In the genomic region with DNA sequence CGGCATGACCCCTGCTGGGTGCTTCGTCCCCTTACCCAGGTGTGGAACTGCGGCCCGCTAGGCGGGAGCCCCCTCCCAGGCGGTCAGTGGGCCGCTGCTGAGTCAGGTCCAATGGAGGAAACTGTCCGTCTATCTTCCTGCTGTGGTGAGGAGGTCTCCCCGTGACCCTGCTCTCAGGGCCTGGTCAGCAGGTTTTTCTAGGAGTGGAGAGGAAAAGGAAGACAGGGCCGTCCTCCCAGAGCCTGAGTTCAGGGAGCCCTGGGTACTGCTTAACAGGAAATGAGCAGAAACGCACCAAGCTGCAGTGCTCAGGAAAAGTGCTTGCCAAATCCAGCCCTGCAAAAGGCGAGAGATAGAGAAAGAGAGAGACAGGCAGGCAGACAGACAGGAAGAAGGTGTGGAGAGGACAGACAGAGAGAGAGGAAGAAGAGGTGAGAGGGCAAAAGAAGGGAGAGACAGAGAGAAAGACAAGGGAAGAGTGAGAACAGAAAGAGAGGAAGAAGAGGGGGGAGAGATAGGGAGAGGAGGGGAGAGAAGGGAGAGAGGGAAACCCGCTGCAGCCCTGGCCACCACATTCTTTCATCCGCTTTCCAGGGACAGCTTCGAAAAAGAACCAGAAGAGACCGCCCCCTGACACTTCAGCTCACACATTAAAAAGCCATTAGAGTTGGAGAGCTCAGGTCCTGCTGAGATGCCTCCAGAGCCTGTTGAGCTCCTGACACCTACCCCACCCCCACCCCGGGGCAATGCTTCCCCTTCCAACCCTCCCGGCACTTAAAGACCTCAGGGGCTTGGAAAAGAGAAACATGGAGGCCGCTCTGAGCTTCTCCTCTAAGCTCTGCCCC, we compare ENCODE assay signal across 9 cellular contexts. TPM values are rescaled to one million over a fixed set of nuclear protein-coding genes. Genes with fewer than 3 reads are reported as not detected.
DNase-seq lines count a peak whose midpoint lies in the region; ATAC-seq and TF ChIP-seq lines count a peak whose summit lies in the region.
"Had no signal": no experiment of that assay in that cellular context is flagged by ENCODE, and none has a peak within 500 bp of the region (broad histone marks: within the 10 kb centered on the region; RNA-seq: fewer than 3 reads in every experiment).

No MANE protein-coding gene starts in this region.

- H3K36me3 ChIP-seq in adrenal gland (replicated peaks in 1 of 2) (peaks cover 0 to 9% of the 10 kb centered on the region in 2 donors), spleen (peaks cover 0 to 65% (median 19%) of the 10 kb centered on the region in 6 donors)

- no peak for ATAC-seq in GM21367 (IDR thresholded peaks at IDR 0.05; ENCODE audit: unreplicated experiment)
- ATAC-seq in GM18909 (IDR thresholded peaks at IDR 0.05; ENCODE audit: poor library complexity, unreplicated experiment) = no peak
- ATAC-seq in HG03565 (IDR thresholded peaks at IDR 0.05; ENCODE audit: unreplicated experiment) = no peak

- H3K4me1 ChIP-seq in adrenal gland (replicated peaks in 1 of 2) (peaks cover 91 to 99% of the 10 kb centered on the region in 2 donors), spleen (peaks cover 66 to 100% (median 98%) of the 10 kb centered on the region in 6 donors)

- intact Hi-C loops in adrenal gland (cut with DNase I) (loop anchor here in 1 of 2 donors (10.0 kb wide), 1 partner anchor 45 kb away; a partner anchor contains a TSS), spleen (cut with DNase I; ENCODE audit: low total_unique reads) (no loop called here)

- peak overlapping the region; percentile 62 to 95 (median 84) for H3K27ac ChIP-seq in adrenal gland
- peak overlapping the region; percentile 49 to 89 (median 82) for H3K27ac ChIP-seq in spleen
- H3K27ac ChIP-seq: KMS-11 had no signal

- TF ChIP-seq CTCF in adrenal gland (IDR thresholded peaks at IDR 0.05) (no peak), spleen (IDR thresholded peaks at IDR 0.05 in 8 of 11, conservative IDR thresholded peaks at IDR 0.05 in 3 of 11) (peak in 1 of 11 experiments; percentile 4)

- no peaks in the 10 kb centered on the region for H3K27me3 ChIP-seq in adrenal gland
- H3K27me3 ChIP-seq in spleen (replicated peaks in 1 of 7) = no peaks in the 10 kb centered on the region

- peak; percentile 52 for DNase-seq in KBM-7
- peak; percentile 54 to 83 (median 73) for DNase-seq in adrenal gland
- DNase-seq in iPS-NIHi11 (ENCODE audit: low spot score) = peak; percentile 67
- DNase-seq in spleen = peak; percentile 82
- no peak for DNase-seq in CD1c-positive myeloid dendritic cell (ENCODE audit: extremely low spot score)

- H3K9me3 ChIP-seq in adrenal gland (replicated peaks in 1 of 3) (no peaks in the 10 kb centered on the region), spleen (no peaks in the 10 kb centered on the region)

- in situ Hi-C loops in KBM-7 (cut with MboI; ENCODE audit: low pct_unique_long_range_greater_than_20kb, low sequenced_read_pairs) = no loop called here

- H3K4me3 ChIP-seq in adrenal gland (peak overlapping the region in 1 of 4 donors; percentile 12), spleen (peak overlapping the region in 1 of 8 donors; percentile 33)

- 16 to 38% (median 23%) methylated on average over 11 to 19 of the region's 19 CpGs for WGBS in adrenal gland, 4 donors
- 26 to 42% (median 35%) methylated on average over 15 to 19 of the region's 19 CpGs for WGBS in spleen, 5 donors

- no peak for TF ChIP-seq POLR2A in adrenal gland (IDR thresholded peaks at IDR 0.05)
- no peak for TF ChIP-seq POLR2A in spleen (IDR thresholded peaks at IDR 0.05)

RNA-seq across cellular contexts. Expression of a gene that starts 10.1 kb away (rescaled TPM):
- total RNA-seq in adrenal gland (100 to 1,000 TPM in 1 of 8 donors, 10 to 100 TPM in 7; 69.9 to 112 (median 87.4) TPM), spleen (10 to 100 TPM; 37.2 to 77.4 (median 66.2) TPM)
- polyA plus RNA-seq in adrenal gland (100 to 1,000 TPM in 1 of 3 donors, 10 to 100 TPM in 2; 20.9 to 104 (median 96.4) TPM), spleen (10 to 100 TPM; 26.1 to 44.0 (median 31.3) TPM)

RNA-seq across cellular contexts. Expression of a gene that starts 12.2 kb away (rescaled TPM):
- 10 to 100 TPM in 2 of 8 donors, 1 to 10 TPM in 6; 3.4 to 14.6 (median 8.7) TPM for total RNA-seq in adrenal gland
- 1 to 10 TPM; 4.0 to 8.2 (median 7.3) TPM for polyA plus RNA-seq in adrenal gland
- total RNA-seq in spleen = 10 to 100 TPM in 5 of 7 donors, 1 to 10 TPM in 2; 9.4 to 17.9 (median 10.6) TPM
- polyA plus RNA-seq in spleen = 1 to 10 TPM; 3.8 to 7.4 (median 5.7) TPM

RNA-seq across cellular contexts. Expression of a gene that starts 46.9 kb away (rescaled TPM):
- total RNA-seq in adrenal gland (10 to 100 TPM in 6 of 8 donors, 1 to 10 TPM in 2; 8.6 to 37.5 (median 16.1) TPM), spleen (10 to 100 TPM in 4 of 7 donors, 1 to 10 TPM in 3; 6.4 to 24.2 (median 13.8) TPM)
- polyA plus RNA-seq in adrenal gland (10 to 100 TPM in 2 of 3 donors, 1 to 10 TPM in 1; 7.0 to 52.3 (median 38.5) TPM), spleen (10 to 100 TPM; 17.1 to 24.0 (median 17.9) TPM)

RNA-seq across cellular contexts. Expression of a gene that starts 51.6 kb away (rescaled TPM):
- 100 to 1,000 TPM in 1 of 8 donors, 10 to 100 TPM in 6, 1 to 10 TPM in 1; 8.5 to 106 (median 36.5) TPM for total RNA-seq in adrenal gland
- polyA plus RNA-seq in adrenal gland = 10 to 100 TPM in 2 of 3 donors, 1 to 10 TPM in 1; 6.7 to 63.1 (median 39.8) TPM
- total RNA-seq in spleen = 1 to 10 TPM in 4 of 7 donors, under 1 TPM in 2, not detected in 1; 0.79 to 5.1 (median 1.6) TPM
- polyA plus RNA-seq in spleen = 1 to 10 TPM; 2.1 to 2.9 (median 2.5) TPM
